Comparison of ENCODE assay signal across 2 cellular contexts in the genomic region with DNA sequence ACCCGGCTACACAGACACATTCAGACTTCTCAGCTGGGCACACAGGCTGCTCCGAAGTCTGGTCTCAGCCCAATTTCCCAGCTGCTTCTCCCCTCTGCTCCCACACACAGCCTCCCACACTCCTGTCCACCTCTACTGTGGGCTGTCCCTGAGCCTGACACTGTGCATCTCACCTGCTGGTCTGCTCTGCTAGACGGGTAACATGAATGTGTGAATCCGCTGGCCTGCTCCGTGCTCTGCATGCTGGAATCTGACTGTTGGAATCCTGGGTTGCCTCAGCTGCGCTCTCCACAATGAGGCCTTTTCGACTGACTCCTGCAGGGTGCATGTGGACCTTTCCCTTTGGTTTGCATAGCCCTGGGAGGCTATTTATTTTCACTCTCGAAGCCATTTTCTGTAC.
TF ChIP-seq lines count a peak whose summit lies in the region.

No MANE protein-coding gene starts in this region.

TF ChIP-seq in HEK293, 187 proteins besides CTCF, POLR2A, EP300 and RAD21 (continued from another document):
- peak; percentile 64 for TF ChIP-seq ZFHX2 (tag by site-specific recombination; conservative IDR thresholded peaks at IDR 0.05)

TF ChIP-seq in SK-N-SH treated with all-trans-retinoic acid at 6 μM for 48 hours, 23 proteins besides CTCF, POLR2A, EP300 and RAD21:
- TF ChIP-seq, protein P1, sequence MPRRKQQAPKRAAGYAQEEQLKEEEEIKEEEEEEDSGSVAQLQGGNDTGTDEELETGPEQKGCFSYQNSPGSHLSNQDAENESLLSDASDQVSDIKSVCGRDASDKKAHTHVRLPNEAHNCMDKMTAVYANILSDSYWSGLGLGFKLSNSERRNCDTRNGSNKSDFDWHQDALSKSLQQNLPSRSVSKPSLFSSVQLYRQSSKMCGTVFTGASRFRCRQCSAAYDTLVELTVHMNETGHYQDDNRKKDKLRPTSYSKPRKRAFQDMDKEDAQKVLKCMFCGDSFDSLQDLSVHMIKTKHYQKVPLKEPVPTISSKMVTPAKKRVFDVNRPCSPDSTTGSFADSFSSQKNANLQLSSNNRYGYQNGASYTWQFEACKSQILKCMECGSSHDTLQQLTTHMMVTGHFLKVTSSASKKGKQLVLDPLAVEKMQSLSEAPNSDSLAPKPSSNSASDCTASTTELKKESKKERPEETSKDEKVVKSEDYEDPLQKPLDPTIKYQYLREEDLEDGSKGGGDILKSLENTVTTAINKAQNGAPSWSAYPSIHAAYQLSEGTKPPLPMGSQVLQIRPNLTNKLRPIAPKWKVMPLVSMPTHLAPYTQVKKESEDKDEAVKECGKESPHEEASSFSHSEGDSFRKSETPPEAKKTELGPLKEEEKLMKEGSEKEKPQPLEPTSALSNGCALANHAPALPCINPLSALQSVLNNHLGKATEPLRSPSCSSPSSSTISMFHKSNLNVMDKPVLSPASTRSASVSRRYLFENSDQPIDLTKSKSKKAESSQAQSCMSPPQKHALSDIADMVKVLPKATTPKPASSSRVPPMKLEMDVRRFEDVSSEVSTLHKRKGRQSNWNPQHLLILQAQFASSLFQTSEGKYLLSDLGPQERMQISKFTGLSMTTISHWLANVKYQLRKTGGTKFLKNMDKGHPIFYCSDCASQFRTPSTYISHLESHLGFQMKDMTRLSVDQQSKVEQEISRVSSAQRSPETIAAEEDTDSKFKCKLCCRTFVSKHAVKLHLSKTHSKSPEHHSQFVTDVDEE (CRISPR knock-in tag; IDR thresholded peaks at IDR 0.05) = no peak
- TF ChIP-seq ESRRG (CRISPR knock-in tag; IDR thresholded peaks at IDR 0.05) (no peak), ZC3H10 (CRISPR knock-in tag; IDR thresholded peaks at IDR 0.05) (no peak), SNAI2 (CRISPR knock-in tag; IDR thresholded peaks at IDR 0.05) (no peak), ARNTL (CRISPR knock-in tag; IDR thresholded peaks at IDR 0.05; ENCODE audit: borderline replicate concordance, low read depth) (no peak)
